ENCODE assay signal across 12 cellular contexts in the genomic region with DNA sequence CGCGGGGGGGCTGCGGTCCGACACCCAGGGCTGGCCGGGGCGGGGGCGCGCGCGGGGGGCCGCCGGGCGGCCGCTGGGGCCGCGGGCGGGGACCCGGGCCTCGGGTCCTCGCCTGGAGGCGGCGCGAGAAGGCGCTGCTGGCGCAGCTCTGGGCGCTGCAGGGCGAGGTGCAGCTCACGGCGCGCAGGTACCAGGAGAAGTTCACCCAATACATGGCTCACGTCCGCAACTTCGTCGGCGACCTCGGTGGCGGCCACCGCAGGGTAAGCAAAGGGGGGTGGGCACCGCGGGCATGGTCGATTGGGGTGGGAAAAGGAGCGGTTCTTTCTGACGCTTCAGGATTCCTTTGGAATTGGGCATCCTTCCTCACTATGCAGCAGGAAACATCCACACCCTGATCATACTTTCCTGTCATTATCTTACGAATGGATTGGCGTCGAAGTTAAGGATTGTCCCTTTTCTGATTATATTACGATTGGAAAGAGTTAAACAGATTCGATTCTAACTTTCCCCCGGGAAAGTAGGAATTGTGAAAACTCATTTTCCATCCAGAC. TPM values are rescaled to one million over a fixed set of nuclear protein-coding genes. Genes with fewer than 3 reads are reported as not detected.
DNase-seq lines count a peak whose midpoint lies in the region; ATAC-seq and TF ChIP-seq lines count a peak whose summit lies in the region.
"Had no signal": no experiment of that assay in that cellular context is flagged by ENCODE, and none has a peak within 500 bp of the region (broad histone marks: within the 10 kb centered on the region; RNA-seq: fewer than 3 reads in every experiment).

No MANE protein-coding gene starts in this region.

- H3F3A ChIP-seq in neural cell (ENCODE audit: insufficient read depth, low read length, poor library complexity, severe bottlenecking): no peaks in the 10 kb centered on the region

- H3K4me1 ChIP-seq in endocrine pancreas (ENCODE audit: control insufficient read depth, insufficient read depth, low read length): no peaks in the 10 kb centered on the region

- TF ChIP-seq EP300 in neural cell (conservative IDR thresholded peaks at IDR 0.05; ENCODE audit: poor library complexity, severe bottlenecking): no peak

- no peaks in the 10 kb centered on the region for H3K36me3 Mint-ChIP-seq in type B pancreatic cell
- H3K36me3 Mint-ChIP-seq in activated CD4-positive, alpha-beta memory T cell treated with anti-CD3 and anti-CD28 coated beads, Interleukin-2, amount 10 ng/mL, durations not matched to agents 7 days and 5 days (ENCODE audit: low read depth): no peaks in the 10 kb centered on the region

- CTCF ChIA-PET in activated CD4-positive, alpha-beta memory T cell treated with anti-CD3 and anti-CD28 coated beads, Interleukin-2, amount 10 ng/mL, durations not matched to agents 7 days and 5 days (lab: Charles Lee): no interaction called here

- POLR2A ChIA-PET in activated CD4-positive, alpha-beta memory T cell treated with anti-CD3 and anti-CD28 coated beads, Interleukin-2, amount 10 ng/mL, durations not matched to agents 7 days and 5 days (lab: Charles Lee): no interaction called here

- H3K9ac ChIP-seq in endocrine pancreas (ENCODE audit: control insufficient read depth, insufficient read depth, low read length) (no peak overlapping the region), neural cell (ENCODE audit: low read length) (no peak overlapping the region)

- no peaks in the 10 kb centered on the region for H3K27me3 ChIP-seq in endocrine pancreas (ENCODE audit: control insufficient read depth, insufficient read depth, low read length)
- H3K27me3 ChIP-seq in neural cell (ENCODE audit: insufficient read depth, low read depth, low read length): peaks cover 48% of the 10 kb centered on the region

- no peaks in the 10 kb centered on the region for H4K20me1 ChIP-seq in neural cell (ENCODE audit: insufficient read depth)

- no peak for ATAC-seq in HG02885 (IDR thresholded peaks at IDR 0.05; ENCODE audit: poor library complexity, unreplicated experiment)

- H3K36me3 ChIP-seq in endocrine pancreas (ENCODE audit: control insufficient read depth, insufficient read depth, low read length) (no peaks in the 10 kb centered on the region), neural cell (ENCODE audit: insufficient read depth, low read length) (no peaks in the 10 kb centered on the region)

- no peak overlapping the region for H3K4me2 ChIP-seq in neural cell (ENCODE audit: low read length)

- no peaks in the 10 kb centered on the region for H3K9me3 Mint-ChIP-seq in type B pancreatic cell
- no peaks in the 10 kb centered on the region for H3K9me3 Mint-ChIP-seq in activated CD4-positive, alpha-beta memory T cell treated with anti-CD3 and anti-CD28 coated beads, Interleukin-2, amount 10 ng/mL, durations not matched to agents 7 days and 5 days
- H3K9me3 Mint-ChIP-seq: activated B cell treated with CpG ODN at 0.5 μM for 24 hours had no signal

- no peaks in the 10 kb centered on the region for H3K79me2 ChIP-seq in neural cell (replicated peaks; ENCODE audit: insufficient read depth, low read length)

- H3K4me1 Mint-ChIP-seq in type B pancreatic cell (ENCODE audit: unreplicated experiment): peaks cover 22% of the 10 kb centered on the region
- H3K4me1 Mint-ChIP-seq in activated CD4-positive, alpha-beta memory T cell treated with anti-CD3 and anti-CD28 coated beads, Interleukin-2, amount 10 ng/mL, durations not matched to agents 7 days and 5 days: peaks cover 2% of the 10 kb centered on the region

- H3K4me3 ChIP-seq in endocrine pancreas (ENCODE audit: control insufficient read depth, insufficient read depth, low read length) (peak overlapping the region; percentile 47), neural cell (ENCODE audit: low read length) (peak overlapping the region; percentile 66)

- DNase-seq in NCI-H510A treated with DMSO at 0.1 percent for 48 hours (lab: John Stamatoyannopoulos, UW): peak; percentile 6
- DNase-seq in NCI-H510A (lab: John Stamatoyannopoulos, UW): no peak
- DNase-seq in type B pancreatic cell (ENCODE audit: extremely low spot score, unreplicated experiment): no peak
- DNase-seq in activated CD4-positive, alpha-beta memory T cell treated with anti-CD3 and anti-CD28 coated beads, Interleukin-2, amount 10 ng/mL, durations not matched to agents 7 days and 5 days: no peak
- DNase-seq in NCI-H2107 treated with DMSO at 0.1 percent for 48 hours (lab: John Stamatoyannopoulos, UW; ENCODE audit: unreplicated experiment): no peak
- DNase-seq: activated B cell treated with CpG ODN at 0.5 μM for 24 hours; activated naive CD4-positive, alpha-beta T cell treated with Interleukin-2 at 50 U/mL for 16 hours had no signal

- no peak overlapping the region for H3K27ac ChIP-seq in neural cell (ENCODE audit: low read length)

- no peak for TF ChIP-seq RAD21 in neural cell (conservative IDR thresholded peaks at IDR 0.05)

- H3K9me3 ChIP-seq in endocrine pancreas (ENCODE audit: control insufficient read depth, low read length): no peaks in the 10 kb centered on the region
- H3K9me3 ChIP-seq in neural cell (ENCODE audit: low read length): no peaks in the 10 kb centered on the region

- peaks cover 48% of the 10 kb centered on the region for H3K27me3 Mint-ChIP-seq in type B pancreatic cell
- H3K27me3 Mint-ChIP-seq in activated CD4-positive, alpha-beta memory T cell treated with anti-CD3 and anti-CD28 coated beads, Interleukin-2, amount 10 ng/mL, durations not matched to agents 7 days and 5 days: peaks cover 35% of the 10 kb centered on the region

- no peak overlapping the region for H2AFZ ChIP-seq in neural cell (ENCODE audit: low read depth, low read length)

- peak overlapping the region; percentile 84 for H3K4me3 Mint-ChIP-seq in type B pancreatic cell
- no peak overlapping the region for H3K4me3 Mint-ChIP-seq in activated CD4-positive, alpha-beta memory T cell treated with anti-CD3 and anti-CD28 coated beads, Interleukin-2, amount 10 ng/mL, durations not matched to agents 7 days and 5 days
- H3K4me3 Mint-ChIP-seq: activated B cell treated with CpG ODN at 0.5 μM for 24 hours had no signal

- H3K9me2 ChIP-seq in neural cell (ENCODE audit: insufficient read depth, low read length): no peaks in the 10 kb centered on the region

- TF ChIP-seq CTCF in neural cell (IDR thresholded peaks at IDR 0.05; ENCODE audit: poor library complexity, severe bottlenecking): no peak
- no peak for TF ChIP-seq CTCF in type B pancreatic cell (conservative IDR thresholded peaks at IDR 0.05)

- no peak overlapping the region for H3K27ac Mint-ChIP-seq in type B pancreatic cell
- no peak overlapping the region for H3K27ac Mint-ChIP-seq in activated CD4-positive, alpha-beta memory T cell treated with anti-CD3 and anti-CD28 coated beads, Interleukin-2, amount 10 ng/mL, durations not matched to agents 7 days and 5 days
- H3K27ac Mint-ChIP-seq: activated B cell treated with CpG ODN at 0.5 μM for 24 hours had no signal

TF ChIP-seq in neural cell, 6 proteins besides CTCF, POLR2A, EP300 and RAD21:
- TF ChIP-seq, protein P1, sequence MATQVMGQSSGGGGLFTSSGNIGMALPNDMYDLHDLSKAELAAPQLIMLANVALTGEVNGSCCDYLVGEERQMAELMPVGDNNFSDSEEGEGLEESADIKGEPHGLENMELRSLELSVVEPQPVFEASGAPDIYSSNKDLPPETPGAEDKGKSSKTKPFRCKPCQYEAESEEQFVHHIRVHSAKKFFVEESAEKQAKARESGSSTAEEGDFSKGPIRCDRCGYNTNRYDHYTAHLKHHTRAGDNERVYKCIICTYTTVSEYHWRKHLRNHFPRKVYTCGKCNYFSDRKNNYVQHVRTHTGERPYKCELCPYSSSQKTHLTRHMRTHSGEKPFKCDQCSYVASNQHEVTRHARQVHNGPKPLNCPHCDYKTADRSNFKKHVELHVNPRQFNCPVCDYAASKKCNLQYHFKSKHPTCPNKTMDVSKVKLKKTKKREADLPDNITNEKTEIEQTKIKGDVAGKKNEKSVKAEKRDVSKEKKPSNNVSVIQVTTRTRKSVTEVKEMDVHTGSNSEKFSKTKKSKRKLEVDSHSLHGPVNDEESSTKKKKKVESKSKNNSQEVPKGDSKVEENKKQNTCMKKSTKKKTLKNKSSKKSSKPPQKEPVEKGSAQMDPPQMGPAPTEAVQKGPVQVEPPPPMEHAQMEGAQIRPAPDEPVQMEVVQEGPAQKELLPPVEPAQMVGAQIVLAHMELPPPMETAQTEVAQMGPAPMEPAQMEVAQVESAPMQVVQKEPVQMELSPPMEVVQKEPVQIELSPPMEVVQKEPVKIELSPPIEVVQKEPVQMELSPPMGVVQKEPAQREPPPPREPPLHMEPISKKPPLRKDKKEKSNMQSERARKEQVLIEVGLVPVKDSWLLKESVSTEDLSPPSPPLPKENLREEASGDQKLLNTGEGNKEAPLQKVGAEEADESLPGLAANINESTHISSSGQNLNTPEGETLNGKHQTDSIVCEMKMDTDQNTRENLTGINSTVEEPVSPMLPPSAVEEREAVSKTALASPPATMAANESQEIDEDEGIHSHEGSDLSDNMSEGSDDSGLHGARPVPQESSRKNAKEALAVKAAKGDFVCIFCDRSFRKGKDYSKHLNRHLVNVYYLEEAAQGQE (IDR thresholded peaks at IDR 0.05; ENCODE audit: borderline replicate concordance): no peak
- TF ChIP-seq EZH2 (IDR thresholded peaks at IDR 0.05; ENCODE audit: borderline replicate concordance, insufficient read depth, low read length, poor library complexity, severe bottlenecking) (no peak), TAF1 (IDR thresholded peaks at IDR 0.05; ENCODE audit: low read depth) (no peak), POLR2AphosphoS5 (IDR thresholded peaks at IDR 0.05) (no peak), SMC3 (conservative IDR thresholded peaks at IDR 0.05; ENCODE audit: poor library complexity) (no peak), MXI1 (conservative IDR thresholded peaks at IDR 0.05; ENCODE audit: poor library complexity, severe bottlenecking) (no peak)

RNA-seq across cellular contexts. Expression of a gene that starts 0.8 kb away (rescaled TPM):
- 45.8 and 46.7 TPM in 2 replicates for polyA plus RNA-seq in neural cell
- polyA minus RNA-seq in neural cell: 143 and 144 TPM in 2 replicates
- 0.86 and 2.3 TPM in 2 replicates for total RNA-seq in type B pancreatic cell (ENCODE audit: low replicate concordance)
- not detected for total RNA-seq in activated CD4-positive, alpha-beta memory T cell treated with anti-CD3 and anti-CD28 coated beads, Interleukin-2, amount 10 ng/mL, durations not matched to agents 7 days and 5 days
- total RNA-seq: activated B cell treated with CpG ODN at 0.5 μM for 24 hours, M059J, mononuclear cell had no signal
